8 cellular contexts compared by ENCODE assay signal in genomic region chr4:176793060-176793605, GRCh38. TPM values are rescaled to one million over a fixed set of nuclear protein-coding genes. Genes with fewer than 3 reads are reported as not detected.
A peak's percentile ranks its signal among the peaks of the same experiment; 100 is the strongest.
DNase-seq lines count a peak whose midpoint lies in the region; ATAC-seq and TF ChIP-seq lines count a peak whose summit lies in the region.

No MANE protein-coding gene starts in this region.

- H3K18ac ChIP-seq in trophoblast cell (ENCODE audit: low read length), result no peak overlapping the region

- intact Hi-C loops in activated CD4-positive, alpha-beta memory T cell treated with anti-CD3 and anti-CD28 coated beads for 36 hours (cut with micrococcal nuclease), result loop anchor here (5.0 kb wide), 2 partner anchors 254 to 416 kb away; no protein-coding TSS in a partner anchor

- H2BK120ac ChIP-seq in trophoblast cell (ENCODE audit: insufficient read depth, low read length, poor library complexity), result no peak overlapping the region

- H3K4me1 ChIP-seq in BE2C (no peaks in the 10 kb centered on the region), Peyer's patch (peaks cover 0 to 3% (median 0%) of the 10 kb centered on the region in 4 donors), trophoblast cell (ENCODE audit: control insufficient read depth in 1 of 2, insufficient read depth in 2 of 2, low read length in 2 of 2) (peaks cover 0 to 2% of the 10 kb centered on the region in 2 experiments)

- no peaks in the 10 kb centered on the region for H3K9me3 Mint-ChIP-seq in activated CD4-positive, alpha-beta memory T cell treated with anti-CD3 and anti-CD28 coated beads for 36 hours

- H3K9ac ChIP-seq in trophoblast cell (ENCODE audit: low read length), result no peak overlapping the region

- no peaks in the 10 kb centered on the region for H3K79me2 ChIP-seq in trophoblast cell (ENCODE audit: control insufficient read depth, insufficient read depth, low read length, poor library complexity)

- H3K9me3 ChIP-seq in BE2C (no peaks in the 10 kb centered on the region), Peyer's patch (no peaks in the 10 kb centered on the region), trophoblast cell (ENCODE audit: insufficient read depth, low read depth, low read length) (no peaks in the 10 kb centered on the region)

- peaks cover 38% of the 10 kb centered on the region for H3K27me3 Mint-ChIP-seq in activated CD4-positive, alpha-beta memory T cell treated with anti-CD3 and anti-CD28 coated beads for 36 hours

- H4K91ac ChIP-seq in trophoblast cell (ENCODE audit: low read depth, low read length), result no peak overlapping the region

- H3K14ac ChIP-seq in trophoblast cell (ENCODE audit: low read length), result no peak overlapping the region

- no peaks in the 10 kb centered on the region for H3K79me1 ChIP-seq in trophoblast cell (ENCODE audit: low read length)

- peak overlapping the region; percentile 4; the same call in 1 of the 2 replicates for H3K4me3 ChIP-seq in BE2C (ENCODE audit: low read depth, low read length)
- peak overlapping the region; percentile 3 to 63 (median 38) for H3K4me3 ChIP-seq in Peyer's patch
- H3K4me3 ChIP-seq in fibroblast of mammary gland (ENCODE audit: control insufficient read depth, low read depth, low read length), result peak overlapping the region; percentile 35
- peak overlapping the region; percentile 70 for H3K4me3 ChIP-seq in trophoblast cell (ENCODE audit: low read depth, low read length)

- peaks cover 11% of the 10 kb centered on the region for H3K27me3 ChIP-seq in BE2C
- peaks cover 0 to 6% of the 10 kb centered on the region in 2 donors for H3K27me3 ChIP-seq in Peyer's patch
- peaks cover 10% of the 10 kb centered on the region for H3K27me3 ChIP-seq in trophoblast cell (ENCODE audit: insufficient read depth, low read length)

- H2BK12ac ChIP-seq in trophoblast cell (ENCODE audit: low read length), result no peak overlapping the region

- ATAC-seq in HG03175 (IDR thresholded peaks at IDR 0.05; ENCODE audit: unreplicated experiment), result no peak

- peaks cover 6% of the 10 kb centered on the region for H3K4me1 Mint-ChIP-seq in activated CD4-positive, alpha-beta memory T cell treated with anti-CD3 and anti-CD28 coated beads for 36 hours (ENCODE audit: low read depth)

- no CpG with 5 or more reads among the region's 24 CpGs for WGBS in trophoblast cell (ENCODE audit: extremely low coverage, insufficient coverage, insufficient read length)

- H4K8ac ChIP-seq in trophoblast cell (ENCODE audit: low read depth, low read length), result peak overlapping the region; percentile 11

- H4K12ac ChIP-seq in trophoblast cell (ENCODE audit: low read depth, low read length), result no peak overlapping the region

- no peak overlapping the region for H2AFZ ChIP-seq in trophoblast cell (ENCODE audit: insufficient read depth, low read length, poor library complexity)

- POLR2A ChIA-PET in activated CD4-positive, alpha-beta memory T cell treated with anti-CD3 and anti-CD28 coated beads for 36 hours (lab: Charles Lee), result no interaction called here

- DNase-seq in BE2C, result no peak
- DNase-seq in Peyer's patch, result no peak
- DNase-seq in fibroblast of mammary gland (ENCODE audit: low read depth), result no peak
- no peak for DNase-seq in trophoblast cell
- DNase-seq in amniotic stem cell (lab: John Stamatoyannopoulos, UW), result no peak
- DNase-seq in NCI-H345 treated with DMSO at 0.1 percent for 48 hours (lab: John Stamatoyannopoulos, UW; ENCODE audit: unreplicated experiment), result no peak
- no peak for DNase-seq in activated CD4-positive, alpha-beta memory T cell treated with anti-CD3 and anti-CD28 coated beads for 36 hours

- no peak overlapping the region for H3K4ac ChIP-seq in trophoblast cell (ENCODE audit: low read depth, low read length)

- H2AK5ac ChIP-seq in trophoblast cell (ENCODE audit: low read length), result no peak overlapping the region

- CTCF ChIA-PET in activated CD4-positive, alpha-beta memory T cell treated with anti-CD3 and anti-CD28 coated beads for 36 hours (lab: Charles Lee), result no interaction called here

- TF ChIP-seq POLR2A in Peyer's patch (IDR thresholded peaks at IDR 0.05), result no peak

- H3K23ac ChIP-seq in trophoblast cell (ENCODE audit: low read length), result no peak overlapping the region

- no peak overlapping the region for H3K27ac Mint-ChIP-seq in activated CD4-positive, alpha-beta memory T cell treated with anti-CD3 and anti-CD28 coated beads for 36 hours

- H3K36me3 ChIP-seq in BE2C (no peaks in the 10 kb centered on the region), Peyer's patch (no peaks in the 10 kb centered on the region), trophoblast cell (ENCODE audit: control insufficient read depth in 1 of 2, insufficient read depth in 2 of 2, low read length in 2 of 2) (no peaks in the 10 kb centered on the region)

- TF ChIP-seq CTCF in BE2C (IDR thresholded peaks at IDR 0.05; ENCODE audit: low read depth, low read length) (no peak), Peyer's patch (IDR thresholded peaks at IDR 0.05) (no peak), fibroblast of mammary gland (conservative IDR thresholded peaks at IDR 0.05; ENCODE audit: control insufficient read depth, insufficient read depth, low read depth, low read length) (no peak)

- H3K4me2 ChIP-seq in trophoblast cell (ENCODE audit: low read length), result peak overlapping the region; percentile 48

- no peak overlapping the region for H3K4me3 Mint-ChIP-seq in activated CD4-positive, alpha-beta memory T cell treated with anti-CD3 and anti-CD28 coated beads for 36 hours

- no peak overlapping the region for H2BK5ac ChIP-seq in trophoblast cell (ENCODE audit: low read depth, low read length, poor library complexity)

- H3K27ac ChIP-seq in Peyer's patch, result peak overlapping the region in 3 of 4 donors; percentile 42 to 58 (median 44)
- H3K27ac ChIP-seq in trophoblast cell (ENCODE audit: low read depth, low read length), result no peak overlapping the region

- no peaks in the 10 kb centered on the region for H3K36me3 Mint-ChIP-seq in activated CD4-positive, alpha-beta memory T cell treated with anti-CD3 and anti-CD28 coated beads for 36 hours

RNA-seq across cellular contexts. Expression of gene VEGFC, which starts 0.4 kb away (rescaled TPM):
- polyA plus RNA-seq in BE2C (2012; ENCODE audit: insufficient read depth, insufficient read length, low read depth), result not detected
- total RNA-seq in Peyer's patch, result 10 to 100 TPM in 1 of 4 donors, 1 to 10 TPM in 3; 2.6 to 14.9 (median 5.4) TPM
- 1.7 and 1.9 TPM in 2 replicates for polyA plus RNA-seq in trophoblast cell (2013)
- not detected for total RNA-seq in activated CD4-positive, alpha-beta memory T cell treated with anti-CD3 and anti-CD28 coated beads for 36 hours

Comparison
In these comparisons a context has a peak if more than half of its experiments do, and no peak if none do; other contexts are left out.
1. H3K4me3 ChIP-seq: peak in every context shown above with its lines; median percentile 70 in trophoblast cell; 38 in Peyer's patch; 35 in fibroblast of mammary gland; 4 in BE2C.